Comparison of ENCODE assay signal across 15 cellular contexts in genomic region chr12:106311139-106311538, GRCh38. TPM values are rescaled to one million over a fixed set of nuclear protein-coding genes. Genes with fewer than 3 reads are reported as not detected.
A peak's percentile ranks its signal among the peaks of the same experiment; 100 is the strongest.
DNase-seq lines count a peak whose midpoint lies in the region; ATAC-seq and TF ChIP-seq lines count a peak whose summit lies in the region.
"Had no signal": no experiment of that assay in that cellular context is flagged by ENCODE, and none has a peak within 500 bp of the region (broad histone marks: within the 10 kb centered on the region; RNA-seq: fewer than 3 reads in every experiment).

No MANE protein-coding gene starts in this region.

- CTCF ChIA-PET in activated CD8-positive, alpha-beta T cell treated with anti-CD3 and anti-CD28 coated beads for 36 hours (lab: Charles Lee): interaction anchor here (1.4 kb wide), 1 partner anchor 10 kb away, joined by 7 read pairs; no protein-coding TSS in a partner anchor
- CTCF ChIA-PET in activated CD8-positive, alpha-beta T cell treated with anti-CD3 and anti-CD28 coated beads, Interleukin-2, amount 10 ng/mL, durations not matched to agents 7 days and 5 days (lab: Charles Lee): interaction anchor here (2.1 kb wide), 1 partner anchor 84 kb away, joined by 7 read pairs; no protein-coding TSS in a partner anchor
- CTCF ChIA-PET in IMR-90 (lab: Yijun Ruan, JAX): no interaction called here

- intact Hi-C loops in activated CD8-positive, alpha-beta T cell treated with anti-CD3 and anti-CD28 coated beads for 36 hours (cut with micrococcal nuclease): no loop called here
- intact Hi-C loops in IMR-90 (cut with micrococcal nuclease): no loop called here

- H3K27me3 Mint-ChIP-seq in activated CD8-positive, alpha-beta T cell treated with anti-CD3 and anti-CD28 coated beads for 36 hours: no peaks in the 10 kb centered on the region
- no peaks in the 10 kb centered on the region for H3K27me3 Mint-ChIP-seq in activated CD8-positive, alpha-beta T cell treated with anti-CD3 and anti-CD28 coated beads, Interleukin-2, amount 10 ng/mL, durations not matched to agents 7 days and 5 days (ENCODE audit: low read depth)
- no peaks in the 10 kb centered on the region for H3K27me3 Mint-ChIP-seq in effector memory CD8-positive, alpha-beta T cell
- H3K27me3 Mint-ChIP-seq: activated CD8-positive, alpha-beta memory T cell treated with anti-CD3 and anti-CD28 coated beads, Interleukin-2, amount 10 ng/mL, durations not matched to agents 7 days and 5 days had no signal

- no peak overlapping the region for H3K4me3 Mint-ChIP-seq in activated CD8-positive, alpha-beta T cell treated with anti-CD3 and anti-CD28 coated beads for 36 hours
- no peak overlapping the region for H3K4me3 Mint-ChIP-seq in activated CD8-positive, alpha-beta T cell treated with anti-CD3 and anti-CD28 coated beads, Interleukin-2, amount 10 ng/mL, durations not matched to agents 7 days and 5 days
- no peak overlapping the region for H3K4me3 Mint-ChIP-seq in effector memory CD8-positive, alpha-beta T cell
- H3K4me3 Mint-ChIP-seq: activated CD8-positive, alpha-beta memory T cell treated with anti-CD3 and anti-CD28 coated beads, Interleukin-2, amount 10 ng/mL, durations not matched to agents 7 days and 5 days had no signal

- no peak overlapping the region for H2BK5ac ChIP-seq in IMR-90 (ENCODE audit: low read depth, low read length, poor library complexity, severe bottlenecking)

- no peak overlapping the region for H4K91ac ChIP-seq in IMR-90 (ENCODE audit: insufficient read depth, low read depth, low read length)

- peak overlapping the region; percentile 46 for H3K27ac Mint-ChIP-seq in activated CD8-positive, alpha-beta T cell treated with anti-CD3 and anti-CD28 coated beads for 36 hours
- no peak overlapping the region for H3K27ac Mint-ChIP-seq in activated CD8-positive, alpha-beta T cell treated with anti-CD3 and anti-CD28 coated beads, Interleukin-2, amount 10 ng/mL, durations not matched to agents 7 days and 5 days
- H3K27ac Mint-ChIP-seq in effector memory CD8-positive, alpha-beta T cell: peak overlapping the region; percentile 50 to 78
- H3K27ac Mint-ChIP-seq: activated CD8-positive, alpha-beta memory T cell treated with anti-CD3 and anti-CD28 coated beads, Interleukin-2, amount 10 ng/mL, durations not matched to agents 7 days and 5 days had no signal

- no peak overlapping the region for H3K27ac ChIP-seq in IMR-90 (ENCODE audit: insufficient read depth, low read length)
- H3K27ac ChIP-seq in parathyroid adenoma: peak overlapping the region; percentile 2
- H3K27ac ChIP-seq: A549, RWPE1 had no signal

- no peak overlapping the region for H2AK9ac ChIP-seq in IMR-90 (replicated peaks; ENCODE audit: low read depth, low read length, poor library complexity)

- H3K18ac ChIP-seq in IMR-90 (ENCODE audit: low read depth, low read length): no peak overlapping the region

- TF ChIP-seq RAD21 in IMR-90 (IDR thresholded peaks at IDR 0.05; ENCODE audit: low read length): no peak

- no peak overlapping the region for H2BK120ac ChIP-seq in IMR-90 (ENCODE audit: low read depth, low read length)

- H3K9ac ChIP-seq in IMR-90 (ENCODE audit: low read depth, low read length): no peak overlapping the region
- no peak overlapping the region for H3K9ac ChIP-seq in parathyroid adenoma

- no TSS peak for BruUV-seq in IMR-90 (replicated peaks; lab: Mats Ljungman, UMichigan)

- H3K9me3 ChIP-seq in IMR-90 (ENCODE audit: control insufficient read depth, insufficient read depth, low read length) (no peaks in the 10 kb centered on the region), parathyroid adenoma (ENCODE audit: control insufficient read depth, low read length) (no peaks in the 10 kb centered on the region)
- H3K9me3 ChIP-seq: A549 had no signal

- H3K4me2 ChIP-seq in IMR-90 (ENCODE audit: low read depth, low read length) (no peak overlapping the region), parathyroid adenoma (ENCODE audit: low read length) (peak overlapping the region; percentile 29)
- H3K4me2 ChIP-seq: A549 had no signal

- H3K4me3 ChIP-seq in IMR-90 (ENCODE audit: insufficient read depth, low read depth, low read length) (no peak overlapping the region), parathyroid adenoma (ENCODE audit: low read depth, low read length) (peak overlapping the region; percentile 22)
- H3K4me3 ChIP-seq: A549 had no signal

- H3K9me1 ChIP-seq in IMR-90 (ENCODE audit: insufficient read depth, low read length): peaks cover 21% of the 10 kb centered on the region

- H3K14ac ChIP-seq in IMR-90 (replicated peaks; ENCODE audit: low read depth, low read length): no peak overlapping the region

- H2BK20ac ChIP-seq in IMR-90 (ENCODE audit: low read depth, low read length): no peak overlapping the region

- H3K27me3 ChIP-seq in IMR-90 (ENCODE audit: control insufficient read depth, insufficient read depth, low read length) (no peaks in the 10 kb centered on the region), parathyroid adenoma (ENCODE audit: control insufficient read depth, insufficient read depth, low read length) (no peaks in the 10 kb centered on the region)

- TF ChIP-seq POLR2A in IMR-90 (IDR thresholded peaks at IDR 0.05; ENCODE audit: low read depth, low read length): no peak

- no peak for TF ChIP-seq CTCF in activated CD8-positive, alpha-beta T cell treated with anti-CD3 and anti-CD28 coated beads for 36 hours (IDR thresholded peaks at IDR 0.05)
- no peak for TF ChIP-seq CTCF in IMR-90 (conservative IDR thresholded peaks at IDR 0.05; ENCODE audit: low read depth, low read length)
- no peak for TF ChIP-seq CTCF in parathyroid adenoma (IDR thresholded peaks at IDR 0.05)

- H2AFZ ChIP-seq in IMR-90 (replicated peaks; ENCODE audit: low read length, poor library complexity) (no peak overlapping the region), parathyroid adenoma (no peak overlapping the region)

- dilution Hi-C loops in IMR-90 (cut with HindIII; ENCODE audit: low sequenced_read_pairs, unreplicated experiment): no loop called here

- H3K9me3 Mint-ChIP-seq in activated CD8-positive, alpha-beta T cell treated with anti-CD3 and anti-CD28 coated beads for 36 hours: no peaks in the 10 kb centered on the region
- no peaks in the 10 kb centered on the region for H3K9me3 Mint-ChIP-seq in activated CD8-positive, alpha-beta T cell treated with anti-CD3 and anti-CD28 coated beads, Interleukin-2, amount 10 ng/mL, durations not matched to agents 7 days and 5 days (ENCODE audit: insufficient read depth)
- H3K9me3 Mint-ChIP-seq in effector memory CD8-positive, alpha-beta T cell: no peaks in the 10 kb centered on the region

- H3K4ac ChIP-seq in IMR-90 (ENCODE audit: low read depth, low read length): no peak overlapping the region

- 0 out of 2 replicates have a peak overlapping the region, but pooled peaks have one; percentile 77 for H2AK5ac ChIP-seq in IMR-90 (ENCODE audit: low read depth, low read length)

- in situ Hi-C loops in IMR-90 (cut with MboI; ENCODE audit: low sequenced_read_pairs): no loop called here

- H2BK15ac ChIP-seq in IMR-90 (ENCODE audit: low read depth, low read length): peak overlapping the region; percentile 96; the same call in 2 of the 3 replicates

- no peak overlapping the region for H4K5ac ChIP-seq in IMR-90 (ENCODE audit: low read depth, low read length)

- no CpG with 5 or more reads among the region's 8 CpGs for WGBS in IMR-90 (ENCODE audit: extremely low coverage in 2 of 2, insufficient read length in 1 of 2), 2 experiments

- no peaks in the 10 kb centered on the region for H4K20me1 ChIP-seq in IMR-90 (ENCODE audit: insufficient read depth, low read length)

- H3K79me1 ChIP-seq in IMR-90 (ENCODE audit: low read depth in 1 of 2, low read length in 2 of 2): peaks cover 4 to 13% of the 10 kb centered on the region in 2 experiments; a peak in 2 of 4 replicates

- no peak for DNase-seq in activated CD8-positive, alpha-beta T cell treated with anti-CD3 and anti-CD28 coated beads for 36 hours
- DNase-seq in activated CD8-positive, alpha-beta T cell treated with anti-CD3 and anti-CD28 coated beads, Interleukin-2, amount 10 ng/mL, durations not matched to agents 7 days and 5 days: no peak
- no peak for DNase-seq in IMR-90
- DNase-seq in effector memory CD8-positive, alpha-beta T cell: no peak
- no peak for DNase-seq in MV-4-11 (lab: John Stamatoyannopoulos, UW)
- DNase-seq in amniotic stem cell (lab: John Stamatoyannopoulos, UW): no peak
- no peak for DNase-seq in NCI-H128 (lab: John Stamatoyannopoulos, UW; ENCODE audit: unreplicated experiment)
- DNase-seq: activated CD8-positive, alpha-beta memory T cell treated with anti-CD3 and anti-CD28 coated beads, Interleukin-2, amount 10 ng/mL, durations not matched to agents 7 days and 5 days; glutamatergic neuron; NCI-H1092; NCI-H748 treated with DMSO at 0.1 percent for 48 hours; T-helper 1 cell had no signal

- H3K4me1 ChIP-seq in IMR-90 (ENCODE audit: control insufficient read depth, insufficient read depth, low read length) (peaks cover 11% of the 10 kb centered on the region), parathyroid adenoma (peaks cover 28% of the 10 kb centered on the region)

- H4K8ac ChIP-seq in IMR-90 (ENCODE audit: low read depth in 2 of 2, low read length in 2 of 2): no peak overlapping the region

- H3K23ac ChIP-seq in IMR-90 (ENCODE audit: low read depth, low read length): no peak overlapping the region

- H3K4me1 Mint-ChIP-seq in activated CD8-positive, alpha-beta T cell treated with anti-CD3 and anti-CD28 coated beads for 36 hours (ENCODE audit: low read depth): peaks cover 46% of the 10 kb centered on the region
- H3K4me1 Mint-ChIP-seq in activated CD8-positive, alpha-beta T cell treated with anti-CD3 and anti-CD28 coated beads, Interleukin-2, amount 10 ng/mL, durations not matched to agents 7 days and 5 days (ENCODE audit: low read depth): peaks cover 6% of the 10 kb centered on the region
- H3K4me1 Mint-ChIP-seq in effector memory CD8-positive, alpha-beta T cell (ENCODE audit: low read depth in 2 of 2): peaks cover 26 to 30% of the 10 kb centered on the region in 2 donors

- ATAC-seq in activated CD8-positive, alpha-beta T cell treated with anti-CD3 and anti-CD28 coated beads for 36 hours: no peak
- ATAC-seq in activated CD8-positive, alpha-beta T cell treated with anti-CD3 and anti-CD28 coated beads, Interleukin-2, amount 10 ng/mL, durations not matched to agents 7 days and 5 days: no peak
- ATAC-seq in IMR-90 (ENCODE audit: low read depth): no peak
- ATAC-seq in effector memory CD8-positive, alpha-beta T cell (replicated peaks): no peak
- ATAC-seq: A549; activated CD8-positive, alpha-beta memory T cell treated with anti-CD3 and anti-CD28 coated beads, Interleukin-2, amount 10 ng/mL, durations not matched to agents 7 days and 5 days had no signal

- H3K36me3 Mint-ChIP-seq in activated CD8-positive, alpha-beta T cell treated with anti-CD3 and anti-CD28 coated beads for 36 hours (ENCODE audit: low read depth): peaks cover 13% of the 10 kb centered on the region
- H3K36me3 Mint-ChIP-seq in activated CD8-positive, alpha-beta T cell treated with anti-CD3 and anti-CD28 coated beads, Interleukin-2, amount 10 ng/mL, durations not matched to agents 7 days and 5 days (ENCODE audit: low read depth): no peaks in the 10 kb centered on the region
- peaks cover 35% of the 10 kb centered on the region for H3K36me3 Mint-ChIP-seq in effector memory CD8-positive, alpha-beta T cell (ENCODE audit: insufficient read depth)
- H3K36me3 Mint-ChIP-seq: activated CD8-positive, alpha-beta memory T cell treated with anti-CD3 and anti-CD28 coated beads, Interleukin-2, amount 10 ng/mL, durations not matched to agents 7 days and 5 days had no signal

- H3K36me3 ChIP-seq in IMR-90 (ENCODE audit: control insufficient read depth, insufficient read depth, low read length) (peaks cover 4% of the 10 kb centered on the region), parathyroid adenoma (ENCODE audit: control insufficient read depth, insufficient read depth, low read length) (no peaks in the 10 kb centered on the region)

- POLR2A ChIA-PET in activated CD8-positive, alpha-beta T cell treated with anti-CD3 and anti-CD28 coated beads for 36 hours (lab: Charles Lee): interaction anchor here (1.4 to 1.7 kb wide), 2 partner anchors 9 to 47 kb away, joined by 3 read pairs; no protein-coding TSS in a partner anchor
- POLR2A ChIA-PET in activated CD8-positive, alpha-beta T cell treated with anti-CD3 and anti-CD28 coated beads, Interleukin-2, amount 10 ng/mL, durations not matched to agents 7 days and 5 days (lab: Charles Lee): no interaction called here
- POLR2A ChIA-PET in IMR-90 (lab: Charles Lee; ENCODE audit: unreplicated experiment): no interaction called here

- H3K79me2 ChIP-seq in parathyroid adenoma: peaks cover 6% of the 10 kb centered on the region

- no peak overlapping the region for H3K56ac ChIP-seq in IMR-90 (ENCODE audit: extremely low read depth, insufficient read depth, low read length)

RNA-seq across cellular contexts. Expression of gene TCP11L2, which starts 8.6 kb away (rescaled TPM):
- total RNA-seq in activated CD8-positive, alpha-beta T cell treated with anti-CD3 and anti-CD28 coated beads for 36 hours: 10 to 100 TPM; 11.9 to 13.2 TPM
- total RNA-seq in activated CD8-positive, alpha-beta T cell treated with anti-CD3 and anti-CD28 coated beads, Interleukin-2, amount 10 ng/mL, durations not matched to agents 7 days and 5 days: 1 to 10 TPM; 5.9 to 6.4 TPM
- 26.4 and 32.8 TPM in 2 replicates for total RNA-seq in IMR-90 (2012; rRNA removed)
- polyA plus RNA-seq in IMR-90 (2012; rRNA removed): 6.0 and 7.3 TPM in 2 replicates
- polyA plus RNA-seq in IMR-90 (2012; cell fraction: cytosol; rRNA removed): 2.3 and 3.3 TPM in 2 replicates
- polyA plus RNA-seq in IMR-90 (2012; cell fraction: nucleus; rRNA removed; ENCODE audit: low replicate concordance): 3.4 and 22.1 TPM in 2 replicates

RNA-seq across cellular contexts. Expression of gene POLR3B, which starts 46.4 kb away (rescaled TPM):
- total RNA-seq in activated CD8-positive, alpha-beta T cell treated with anti-CD3 and anti-CD28 coated beads for 36 hours: 1 to 10 TPM; 8.3 to 9.5 TPM
- 1 to 10 TPM; 5.4 to 6.6 TPM for total RNA-seq in activated CD8-positive, alpha-beta T cell treated with anti-CD3 and anti-CD28 coated beads, Interleukin-2, amount 10 ng/mL, durations not matched to agents 7 days and 5 days
- 15.4 and 20.0 TPM in 2 replicates for total RNA-seq in IMR-90 (2012; rRNA removed)
- polyA plus RNA-seq in IMR-90 (2012; rRNA removed): 6.4 and 6.9 TPM in 2 replicates
- polyA plus RNA-seq in IMR-90 (2012; cell fraction: cytosol; rRNA removed): 2.2 and 2.8 TPM in 2 replicates
- 1.5 and 5.6 TPM in 2 replicates for polyA plus RNA-seq in IMR-90 (2012; cell fraction: nucleus; rRNA removed; ENCODE audit: low replicate concordance)
